Comparison of ENCODE assay signal across 8 cellular contexts in the genomic region with DNA sequence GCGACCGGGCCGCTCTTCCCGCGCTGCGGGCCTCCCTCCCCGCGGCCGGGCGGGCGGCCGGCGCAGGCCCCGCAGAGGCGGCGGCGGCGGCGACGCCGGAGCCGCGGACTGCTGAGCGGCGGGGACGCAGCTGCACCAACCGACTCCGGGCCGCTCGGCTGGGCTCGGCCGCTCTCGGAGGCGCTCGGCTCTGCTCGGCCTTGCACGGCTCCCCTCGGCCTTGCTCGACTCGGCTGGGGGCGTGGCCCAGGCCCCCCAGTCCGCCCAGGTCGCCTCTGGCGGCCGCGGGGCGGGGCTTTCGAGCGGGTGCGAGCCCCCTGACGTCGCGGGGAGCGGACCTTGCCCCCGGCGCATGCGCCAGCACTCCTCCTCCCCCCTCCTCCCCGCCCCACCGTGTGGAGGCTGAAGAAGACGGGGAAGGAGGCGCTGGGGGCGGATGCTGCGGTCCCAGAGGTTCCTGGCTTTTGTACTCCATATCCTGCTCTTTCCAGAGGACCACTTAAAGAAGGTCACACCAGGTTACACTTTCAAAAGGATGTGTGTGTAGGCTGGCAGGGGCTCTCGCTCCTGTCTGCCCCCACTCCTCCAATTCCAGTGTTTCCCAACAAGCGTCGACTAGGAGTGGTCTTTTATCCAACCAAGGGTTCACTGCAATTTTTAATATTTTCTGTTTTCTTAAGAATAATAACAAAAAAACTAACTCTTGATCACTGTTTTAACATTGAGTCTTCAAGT. TPM values are rescaled to one million over a fixed set of nuclear protein-coding genes. Genes with fewer than 3 reads are reported as not detected.
DNase-seq lines count a peak whose midpoint lies in the region; ATAC-seq and TF ChIP-seq lines count a peak whose summit lies in the region.

A gene with protein sequence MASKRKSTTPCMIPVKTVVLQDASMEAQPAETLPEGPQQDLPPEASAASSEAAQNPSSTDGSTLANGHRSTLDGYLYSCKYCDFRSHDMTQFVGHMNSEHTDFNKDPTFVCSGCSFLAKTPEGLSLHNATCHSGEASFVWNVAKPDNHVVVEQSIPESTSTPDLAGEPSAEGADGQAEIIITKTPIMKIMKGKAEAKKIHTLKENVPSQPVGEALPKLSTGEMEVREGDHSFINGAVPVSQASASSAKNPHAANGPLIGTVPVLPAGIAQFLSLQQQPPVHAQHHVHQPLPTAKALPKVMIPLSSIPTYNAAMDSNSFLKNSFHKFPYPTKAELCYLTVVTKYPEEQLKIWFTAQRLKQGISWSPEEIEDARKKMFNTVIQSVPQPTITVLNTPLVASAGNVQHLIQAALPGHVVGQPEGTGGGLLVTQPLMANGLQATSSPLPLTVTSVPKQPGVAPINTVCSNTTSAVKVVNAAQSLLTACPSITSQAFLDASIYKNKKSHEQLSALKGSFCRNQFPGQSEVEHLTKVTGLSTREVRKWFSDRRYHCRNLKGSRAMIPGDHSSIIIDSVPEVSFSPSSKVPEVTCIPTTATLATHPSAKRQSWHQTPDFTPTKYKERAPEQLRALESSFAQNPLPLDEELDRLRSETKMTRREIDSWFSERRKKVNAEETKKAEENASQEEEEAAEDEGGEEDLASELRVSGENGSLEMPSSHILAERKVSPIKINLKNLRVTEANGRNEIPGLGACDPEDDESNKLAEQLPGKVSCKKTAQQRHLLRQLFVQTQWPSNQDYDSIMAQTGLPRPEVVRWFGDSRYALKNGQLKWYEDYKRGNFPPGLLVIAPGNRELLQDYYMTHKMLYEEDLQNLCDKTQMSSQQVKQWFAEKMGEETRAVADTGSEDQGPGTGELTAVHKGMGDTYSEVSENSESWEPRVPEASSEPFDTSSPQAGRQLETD (minus strand): TSS at position 196 of the 735 bp plus-strand sequence. CDS start 112,815 bp downstream, outside the sequence.

- intact Hi-C loops in activated B cell treated with CpG ODN at 0.5 μM for 24 hours (cut with micrococcal nuclease) = loop anchor here (1.0 to 10.0 kb wide), 7 partner anchors 11 to 377 kb away; partner anchors contain the start of genes CHD6 and TOP1

- no peaks in the 10 kb centered on the region for H3K27me3 Mint-ChIP-seq in activated B cell treated with CpG ODN at 0.5 μM for 24 hours

- H3K9me3 Mint-ChIP-seq in activated B cell treated with CpG ODN at 0.5 μM for 24 hours = no peaks in the 10 kb centered on the region

- H3K4me3 ChIP-seq in cardiac fibroblast (replicated peaks in 1 of 2; ENCODE audit: low read depth in 2 of 2, low read length in 2 of 2) = peak within 1 kb of the TSS; percentile 82 to 88

- CTCF ChIA-PET in activated B cell treated with CpG ODN at 0.5 μM for 24 hours (lab: Charles Lee) = no interaction called here

- H3K36me3 Mint-ChIP-seq in activated B cell treated with CpG ODN at 0.5 μM for 24 hours (ENCODE audit: low read depth) = peaks cover 3% of the 10 kb centered on the region

- H3K4me1 Mint-ChIP-seq in activated B cell treated with CpG ODN at 0.5 μM for 24 hours = peaks cover 23% of the 10 kb centered on the region

- peak; percentile 100 for DNase-seq in AG08395 (ENCODE audit: low spot score)
- peak; percentile 93 for DNase-seq in NCI-H226
- DNase-seq in activated B cell treated with CpG ODN at 0.5 μM for 24 hours = peak; percentile 99
- peak; percentile 96 to 98 for DNase-seq in cardiac fibroblast (ENCODE audit: low read depth in 2 of 2)
- peak; percentile 100 for DNase-seq in iPS-NIHi7 (ENCODE audit: extremely low spot score)
- peak; percentile 90 for DNase-seq in smooth muscle cell of the brain vasculature (ENCODE audit: low read depth, low spot score)

- TF ChIP-seq CTCF in activated B cell treated with CpG ODN at 0.5 μM for 24 hours (IDR thresholded peaks at IDR 0.05) = no peak
- TF ChIP-seq CTCF in cardiac fibroblast (IDR thresholded peaks at IDR 0.05; ENCODE audit: low read depth, low read length) = no peak

- ATAC-seq in GM19023 (IDR thresholded peaks at IDR 0.05; ENCODE audit: unreplicated experiment) (peak; percentile 97), HG03196 (IDR thresholded peaks at IDR 0.05; ENCODE audit: unreplicated experiment) (peak; percentile 95), activated B cell treated with CpG ODN at 0.5 μM for 24 hours (ENCODE audit: low read depth) (peak; percentile 97)

- POLR2A ChIA-PET in activated B cell treated with CpG ODN at 0.5 μM for 24 hours (lab: Charles Lee) = interaction anchor here (0.9 to 4.4 kb wide), 8 partner anchors 9 to 85 kb away, joined by 3 to 54 read pairs (median 3); no protein-coding TSS in a partner anchor

- peak within 1 kb of the TSS; percentile 87 for H3K27ac Mint-ChIP-seq in activated B cell treated with CpG ODN at 0.5 μM for 24 hours

- peak within 1 kb of the TSS; percentile 91 for H3K4me3 Mint-ChIP-seq in activated B cell treated with CpG ODN at 0.5 μM for 24 hours

RNA-seq across cellular contexts. Expression of the gene that starts here (rescaled TPM):
- total RNA-seq in activated B cell treated with CpG ODN at 0.5 μM for 24 hours = 19.5 and 21.2 TPM in 2 replicates

Comparison
In these comparisons a context has a peak if more than half of its experiments do, and no peak if none do; other contexts are left out.
1. Peak in every context shown above with its lines: DNase-seq, ATAC-seq and H3K4me3 ChIP-seq.